23 cellular contexts compared by ENCODE assay signal in genomic region chr9:78902051-78902450, GRCh38.
"Had no signal": no experiment of that assay in that cellular context is flagged by ENCODE, and none has a peak within 500 bp of the region (broad histone marks: within the 10 kb centered on the region; RNA-seq: fewer than 3 reads in every experiment).

No MANE protein-coding gene starts in this region.

- H2AFZ ChIP-seq: hepatocyte had no signal

- H3K27ac ChIP-seq: coronary artery, dorsolateral prefrontal cortex, esophagus muscularis mucosa, foreskin keratinocyte, gastroesophageal sphincter, heart left ventricle, hepatocyte, left lung, lower lobe of right lung had no signal

- H3K36me3 ChIP-seq: esophagus muscularis mucosa, gastroesophageal sphincter, heart left ventricle, left lung, lower lobe of right lung had no signal

- H3K36me3 Mint-ChIP-seq: immature natural killer cell; mesothelial cell of epicardium; naive thymus-derived CD4-positive, alpha-beta T cell had no signal

- H3K79me2 ChIP-seq: hepatocyte had no signal

- H3K27ac Mint-ChIP-seq: immature natural killer cell; mesothelial cell of epicardium; naive thymus-derived CD4-positive, alpha-beta T cell had no signal

- H3K27me3 ChIP-seq: dorsolateral prefrontal cortex, esophagus muscularis mucosa, foreskin keratinocyte, gastroesophageal sphincter, heart left ventricle, hepatocyte, left lung had no signal

- H3K9me3 ChIP-seq: esophagus muscularis mucosa, gastroesophageal sphincter, heart left ventricle, left lung, lower lobe of right lung, mucosa of descending colon had no signal

- H3K9me3 Mint-ChIP-seq: mesothelial cell of epicardium had no signal

- H3K4me1 Mint-ChIP-seq: immature natural killer cell; mesothelial cell of epicardium; naive thymus-derived CD4-positive, alpha-beta T cell had no signal

- H3K4me3 Mint-ChIP-seq: immature natural killer cell; mesothelial cell of epicardium; naive thymus-derived CD4-positive, alpha-beta T cell had no signal

- H3K4me3 ChIP-seq: coronary artery, dorsolateral prefrontal cortex, esophagus muscularis mucosa, gastroesophageal sphincter, heart left ventricle, hepatocyte, left lung, lower lobe of right lung, mucosa of descending colon had no signal

- DNase-seq: dermis blood vessel endothelial cell; dorsolateral prefrontal cortex; effector CD4-positive, alpha-beta T cell; effector memory CD4-positive, alpha-beta T cell; foreskin keratinocyte; heart left ventricle; hypothalamus; immature natural killer cell; islet precursor cell; kidney; kidney glomerular epithelial cell; left cardiac atrium; left lung; left ventricle myocardium superior; lower lobe of right lung; mesenchymal stem cell; mucosa of descending colon; naive thymus-derived CD4-positive, alpha-beta T cell had no signal

- ATAC-seq: foreskin keratinocyte; gastroesophageal sphincter; heart left ventricle; left cardiac atrium; left lung; left ventricle myocardium superior; lower lobe of right lung; mucosa of descending colon; naive thymus-derived CD4-positive, alpha-beta T cell had no signal

- H3K4me2 ChIP-seq: hepatocyte had no signal

- H3K4me1 ChIP-seq: esophagus muscularis mucosa, foreskin keratinocyte, gastroesophageal sphincter, heart left ventricle, left lung, lower lobe of right lung had no signal
